ENCODE assay signal across 19 cellular contexts in genomic region chr7:148270576-148270975, GRCh38.
DNase-seq lines count a peak whose midpoint lies in the region; TF ChIP-seq lines count a peak whose summit lies in the region.
"Had no signal": no experiment of that assay in that cellular context is flagged by ENCODE, and none has a peak within 500 bp of the region (broad histone marks: within the 10 kb centered on the region; RNA-seq: fewer than 3 reads in every experiment).

No MANE protein-coding gene starts in this region.

- POLR2A ChIA-PET in Caco-2 (lab: Charles Lee): no interaction called here

- H3K4me3 ChIP-seq in Caco-2 (ENCODE audit: low read depth, low read length) (no peak overlapping the region), trophoblast cell (ENCODE audit: low read depth, low read length) (no peak overlapping the region)
- H3K4me3 ChIP-seq: BLaER1, GM23338 had no signal

- CTCF ChIA-PET in Caco-2 (lab: Charles Lee): interaction anchor here (1.2 kb wide), 1 partner anchor 215 kb away, joined by 3 read pairs; no protein-coding TSS in a partner anchor

- intact Hi-C loops in Caco-2 (cut with micrococcal nuclease; ENCODE audit: unreplicated experiment): loop anchor here (1.0 to 5.0 kb wide), 4 partner anchors 48 to 692 kb away; no protein-coding TSS in a partner anchor

- H3K27me3 Mint-ChIP-seq in Caco-2 (ENCODE audit: insufficient read depth, unreplicated experiment): no peaks in the 10 kb centered on the region
- H3K27me3 Mint-ChIP-seq: B cell had no signal

- no peak overlapping the region for H3K18ac ChIP-seq in trophoblast cell (ENCODE audit: low read length)

- H3K4me2 ChIP-seq in trophoblast cell (ENCODE audit: low read length): peak overlapping the region; percentile 42
- H3K4me2 ChIP-seq: BLaER1, GM23338 had no signal

- H3K27me3 ChIP-seq in Caco-2 (replicated peaks; ENCODE audit: control insufficient read depth, insufficient read depth, low read length) (no peaks in the 10 kb centered on the region), trophoblast cell (ENCODE audit: insufficient read depth, low read length) (no peaks in the 10 kb centered on the region)
- H3K27me3 ChIP-seq: BLaER1 had no signal

- no peaks in the 10 kb centered on the region for H3K36me3 ChIP-seq in Caco-2 (ENCODE audit: control insufficient read depth, insufficient read depth, low read length)
- H3K36me3 ChIP-seq in trophoblast cell (ENCODE audit: control insufficient read depth in 1 of 2, insufficient read depth in 2 of 2, low read length in 2 of 2): no peaks in the 10 kb centered on the region
- H3K36me3 ChIP-seq: BLaER1 had no signal

- no peak overlapping the region for H2AK5ac ChIP-seq in trophoblast cell (ENCODE audit: low read length)

- H3K4me1 Mint-ChIP-seq in Caco-2 (ENCODE audit: low read depth, unreplicated experiment): peaks cover 26% of the 10 kb centered on the region
- H3K4me1 Mint-ChIP-seq: CD4-positive, CD25-positive, alpha-beta regulatory T cell; GM23338 had no signal

- no peak overlapping the region for H4K91ac ChIP-seq in trophoblast cell (ENCODE audit: low read depth, low read length)

- H3K9me3 Mint-ChIP-seq in Caco-2 (ENCODE audit: unreplicated experiment): peaks cover 9% of the 10 kb centered on the region
- H3K9me3 Mint-ChIP-seq: CD8-positive, alpha-beta T cell; GM23338; H9 had no signal

- no peak overlapping the region for H3K9ac ChIP-seq in trophoblast cell (ENCODE audit: low read length)
- H3K9ac ChIP-seq: BLaER1 had no signal

- peak overlapping the region; percentile 48 for H3K27ac ChIP-seq in trophoblast cell (ENCODE audit: low read depth, low read length)
- H3K27ac ChIP-seq: 22Rv1, BLaER1, C4-2B had no signal

- H2BK12ac ChIP-seq in trophoblast cell (ENCODE audit: low read length): no peak overlapping the region

- no peak overlapping the region for H3K23ac ChIP-seq in trophoblast cell (ENCODE audit: low read length)

- H2AFZ ChIP-seq in trophoblast cell (ENCODE audit: insufficient read depth, low read length, poor library complexity): no peak overlapping the region
- H2AFZ ChIP-seq: GM23338 had no signal

- no peak overlapping the region for H2BK5ac ChIP-seq in trophoblast cell (ENCODE audit: low read depth, low read length, poor library complexity)

- H3K9me3 ChIP-seq in Caco-2 (no peaks in the 10 kb centered on the region), trophoblast cell (ENCODE audit: insufficient read depth, low read depth, low read length) (no peaks in the 10 kb centered on the region)
- H3K9me3 ChIP-seq: BLaER1 had no signal

- H3K79me2 ChIP-seq in trophoblast cell (ENCODE audit: control insufficient read depth, insufficient read depth, low read length, poor library complexity): no peaks in the 10 kb centered on the region

- no peak overlapping the region for H2BK120ac ChIP-seq in trophoblast cell (ENCODE audit: insufficient read depth, low read length, poor library complexity)

- peaks cover 7% of the 10 kb centered on the region for H3K79me1 ChIP-seq in trophoblast cell (ENCODE audit: low read length)

- no CpG with 5 or more reads among the region's 4 CpGs for WGBS in trophoblast cell (ENCODE audit: extremely low coverage, insufficient coverage, insufficient read length)

- H3K36me3 Mint-ChIP-seq in Caco-2 (ENCODE audit: insufficient read depth, unreplicated experiment): peaks cover 4% of the 10 kb centered on the region
- H3K36me3 Mint-ChIP-seq: CD4-positive, CD25-positive, alpha-beta regulatory T cell; CD8-positive, alpha-beta T cell had no signal

- TF ChIP-seq CTCF in Caco-2 (IDR thresholded peaks at IDR 0.05; ENCODE audit: insufficient read depth in 1 of 2, low read depth in 1 of 2, low read length in 1 of 2, severe bottlenecking in 1 of 2, unreplicated experiment in 1 of 2): no peak

- peak overlapping the region; percentile 54 for H3K27ac Mint-ChIP-seq in Caco-2 (ENCODE audit: unreplicated experiment)
- H3K27ac Mint-ChIP-seq: B cell; CD4-positive, CD25-positive, alpha-beta regulatory T cell; CD8-positive, alpha-beta T cell; GM23338; H9 had no signal

- DNase-seq in SIG-M5 treated with dmso at 0.1 percent for 504 hours (lab: John Stamatoyannopoulos, UW; ENCODE audit: unreplicated experiment): peak; percentile 39
- no peak for DNase-seq in SIG-M5 (lab: John Stamatoyannopoulos, UW)
- DNase-seq in Caco-2: peak; percentile 58 to 66
- DNase-seq in trophoblast cell: peak; percentile 83 to 95
- peak; percentile 9 for DNase-seq in ureter (ENCODE audit: low spot score)
- DNase-seq in NCI-H2171 treated with DMSO at 0.1 percent for 48 hours (lab: John Stamatoyannopoulos, UW): no peak
- no peak for DNase-seq in NCI-H2081 (lab: John Stamatoyannopoulos, UW)
- DNase-seq: CD4-positive, CD25-positive, alpha-beta regulatory T cell; CD8-positive, alpha-beta T cell; DMS 273 treated with DMSO at 0.1 percent for 48 hours; DMS79; EL; GF-D8; H9 had no signal

- no peak overlapping the region for H3K14ac ChIP-seq in trophoblast cell (ENCODE audit: low read length)

- H3K4me3 Mint-ChIP-seq in Caco-2 (ENCODE audit: unreplicated experiment): peak overlapping the region; percentile 49
- H3K4me3 Mint-ChIP-seq: B cell; CD4-positive, CD25-positive, alpha-beta regulatory T cell; CD8-positive, alpha-beta T cell; GM23338; H9 had no signal

- H3K4ac ChIP-seq in trophoblast cell (ENCODE audit: low read depth, low read length): no peak overlapping the region

- H4K12ac ChIP-seq in trophoblast cell (ENCODE audit: low read depth, low read length): no peak overlapping the region

- BruUV-seq in Caco-2 (replicated peaks; lab: Mats Ljungman, UMichigan): no TSS peak

- H4K8ac ChIP-seq in trophoblast cell (ENCODE audit: low read depth, low read length): no peak overlapping the region

- H3K4me1 ChIP-seq in Caco-2: peaks cover 30% of the 10 kb centered on the region
- peaks cover 5 to 9% of the 10 kb centered on the region in 2 experiments for H3K4me1 ChIP-seq in trophoblast cell (ENCODE audit: control insufficient read depth in 1 of 2, insufficient read depth in 2 of 2, low read length in 2 of 2)

Comparison
In these comparisons a context has a peak if more than half of its experiments do, and no peak if none do; other contexts are left out.
1. DNase-seq: peak in SIG-M5 treated with dmso at 0.1 percent for 504 hours (single experiment), Caco-2 (2 of 2), trophoblast cell (2 of 2) and ureter (single experiment); none in SIG-M5 (single experiment), NCI-H2171 treated with DMSO at 0.1 percent for 48 hours (single experiment) and NCI-H2081 (0 of 2).